In genomic region chr22:45163074-45163416, GRCh38 we compare ENCODE assay signal across 8 cellular contexts. TPM values are rescaled to one million over a fixed set of nuclear protein-coding genes. Genes with fewer than 3 reads are reported as not detected.
DNase-seq lines count a peak whose midpoint lies in the region; ATAC-seq and TF ChIP-seq lines count a peak whose summit lies in the region.

No MANE protein-coding gene starts in this region.

- peak overlapping the region; percentile 70 to 90 for H3K4me3 ChIP-seq in muscle layer of duodenum (ENCODE audit: low read depth in 1 of 2, low read length in 2 of 2)

- H3K36me3 ChIP-seq in muscle layer of duodenum (ENCODE audit: control insufficient read depth in 1 of 2, insufficient read depth in 2 of 2, low read length in 2 of 2), result peaks cover 0 to 8% of the 10 kb centered on the region in 2 donors

- no peak for TF ChIP-seq POLR2A in erythroblast (IDR thresholded peaks at IDR 0.05; ENCODE audit: low read length)

- H3K9me3 ChIP-seq in muscle layer of duodenum (ENCODE audit: control insufficient read depth in 1 of 2, low read length in 2 of 2), result no peaks in the 10 kb centered on the region

- H3K27ac ChIP-seq in muscle layer of duodenum (ENCODE audit: low read length), result peak overlapping the region; percentile 77

- H3K27me3 ChIP-seq in muscle layer of duodenum (ENCODE audit: low read depth, low read length), result no peaks in the 10 kb centered on the region

- peaks cover 3 to 27% of the 10 kb centered on the region in 2 donors for H3K4me1 ChIP-seq in muscle layer of duodenum (ENCODE audit: control insufficient read depth in 1 of 2, insufficient read depth in 2 of 2, low read length in 2 of 2)

- ATAC-seq in HG02852 (IDR thresholded peaks at IDR 0.05; ENCODE audit: unreplicated experiment), result peak; percentile 6

- peak; percentile 52 for DNase-seq in GM03348 (ENCODE audit: low spot score)
- DNase-seq in SK-N-DZ (ENCODE audit: low spot score), result peak; percentile 41
- peak; percentile 59 to 69 for DNase-seq in erythroblast (lab: John Stamatoyannopoulos, UW)
- no peak for DNase-seq in superior temporal gyrus (ENCODE audit: extremely low spot score)
- no peak for DNase-seq in activated CD4-positive, CD25-positive, alpha-beta regulatory T cell treated with anti-CD3 and anti-CD28 coated beads, Interleukin-2, amount 50 U/mL, for 72 hours
- DNase-seq in activated CD8-positive, alpha-beta memory T cell treated with anti-CD3 and anti-CD28 coated beads, Interleukin-2, amount 50 U/mL, for 48 hours, result no peak

RNA-seq across cellular contexts. Expression of gene NUP50, which starts 0.7 kb away (rescaled TPM):
- 31.5 and 52.3 TPM in 2 replicates for polyA plus RNA-seq in SK-N-DZ (2014; cell fraction: cytosol; rRNA removed)
- polyA plus RNA-seq in SK-N-DZ (2014; cell fraction: nucleus; rRNA removed), result 31.0 and 48.2 TPM in 2 replicates

Comparison
In these comparisons a context has a peak if more than half of its experiments do, and no peak if none do; other contexts are left out.
1. DNase-seq: peak in GM03348 (single experiment), SK-N-DZ (single experiment) and erythroblast (2 of 2); none in superior temporal gyrus (single experiment), activated CD4-positive, CD25-positive, alpha-beta regulatory T cell treated with anti-CD3 and anti-CD28 coated beads, Interleukin-2, amount 50 U/mL, for 72 hours (single experiment) and activated CD8-positive, alpha-beta memory T cell treated with anti-CD3 and anti-CD28 coated beads, Interleukin-2, amount 50 U/mL, for 48 hours (single experiment).